ENCODE assay signal across 8 cellular contexts in the genomic region with DNA sequence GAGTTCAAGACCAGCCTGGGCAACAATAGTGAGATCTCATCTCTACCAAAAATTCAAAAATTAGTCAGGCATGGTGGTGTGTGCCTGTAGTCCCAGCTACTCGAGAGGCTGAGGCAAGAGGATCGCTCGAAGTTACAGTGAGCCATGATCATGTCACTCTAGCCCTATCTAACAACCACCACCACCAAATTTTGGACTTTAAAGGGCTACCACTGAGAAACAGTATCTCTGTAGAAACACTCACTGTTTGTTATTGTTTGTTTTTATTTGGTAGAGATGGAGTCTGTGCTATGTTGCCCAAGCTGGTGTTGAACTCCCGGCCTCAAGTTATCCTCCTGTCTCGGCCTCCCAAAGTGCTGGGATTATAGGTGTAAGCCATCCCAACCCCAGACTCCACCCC. TPM values are rescaled to one million over a fixed set of nuclear protein-coding genes. Genes with fewer than 3 reads are reported as not detected.
DNase-seq lines count a peak whose midpoint lies in the region; ATAC-seq and TF ChIP-seq lines count a peak whose summit lies in the region.
"Had no signal": no experiment of that assay in that cellular context is flagged by ENCODE, and none has a peak within 500 bp of the region (broad histone marks: within the 10 kb centered on the region; RNA-seq: fewer than 3 reads in every experiment).

No MANE protein-coding gene starts in this region.

- H3K4me1 Mint-ChIP-seq in GM23338 (peaks cover 36% of the 10 kb centered on the region), T-cell (peaks cover 55 to 58% (median 56%) of the 10 kb centered on the region in 3 donors)
- peaks cover 43% of the 10 kb centered on the region for H3K4me1 Mint-ChIP-seq in stimulated activated effector memory CD8-positive, alpha-beta T cell treated with anti-CD3 and anti-CD28 coated beads, Interleukin-12 subunit alpha, Interleukin-12 subunit beta, amount 100 ng/mL, for 72 hours

- H3K4me3 ChIP-seq in GM23338 (no peak overlapping the region), right atrium auricular region (no peak overlapping the region)

- H3K4me3 Mint-ChIP-seq in GM23338 (no peak overlapping the region), T-cell (peak overlapping the region in 1 of 3 donors; percentile 76)
- H3K4me3 Mint-ChIP-seq in stimulated activated effector memory CD8-positive, alpha-beta T cell treated with anti-CD3 and anti-CD28 coated beads, Interleukin-12 subunit alpha, Interleukin-12 subunit beta, amount 100 ng/mL, for 72 hours, result peak overlapping the region; percentile 88

- TF ChIP-seq CTCF in GM23338 (conservative IDR thresholded peaks at IDR 0.05; ENCODE audit: low read depth in 2 of 2), result no peak
- no peak for TF ChIP-seq CTCF in right atrium auricular region (IDR thresholded peaks at IDR 0.05)

- 0 out of 2 replicates have a peak, but pooled peaks cover 5% of the 10 kb centered on the region for H3F3A ChIP-seq in GM23338 (replicated peaks; ENCODE audit: low read depth)

- H3K9me2 ChIP-seq in GM23338 (ENCODE audit: insufficient read depth), result no peaks in the 10 kb centered on the region

- H3K4me2 ChIP-seq in GM23338, result peak overlapping the region; percentile 68; the same call in 1 of the 2 replicates

- H3K9me3 ChIP-seq in right atrium auricular region, result no peaks in the 10 kb centered on the region

- peaks cover 12% of the 10 kb centered on the region for H3K27me3 Mint-ChIP-seq in GM23338 (ENCODE audit: insufficient read depth, low read depth, poor library complexity)
- H3K27me3 Mint-ChIP-seq in T-cell, result no peaks in the 10 kb centered on the region

- no peak overlapping the region for H2AFZ ChIP-seq in GM23338

- no peak overlapping the region for H3K27ac Mint-ChIP-seq in GM23338
- peak overlapping the region; percentile 94 for H3K27ac Mint-ChIP-seq in T-cell
- peak overlapping the region; percentile 96 for H3K27ac Mint-ChIP-seq in stimulated activated effector memory CD8-positive, alpha-beta T cell treated with anti-CD3 and anti-CD28 coated beads, Interleukin-12 subunit alpha, Interleukin-12 subunit beta, amount 100 ng/mL, for 72 hours

- CTCF ChIA-PET in T-cell (lab: Charles Lee), result interaction anchor here (0.6 to 1.8 kb wide), 7 partner anchors 16 to 288 kb away, joined by 3 to 6 read pairs (median 4); no protein-coding TSS in a partner anchor

- ATAC-seq in GM23338 (no peak), T-cell (replicated peaks in 1 of 4) (no peak), GM19023 (IDR thresholded peaks at IDR 0.05; ENCODE audit: unreplicated experiment) (no peak)
- no peak for ATAC-seq in stimulated activated effector memory CD8-positive, alpha-beta T cell treated with anti-CD3 and anti-CD28 coated beads, Interleukin-12 subunit alpha, Interleukin-12 subunit beta, amount 100 ng/mL, for 72 hours

- H3K36me3 ChIP-seq in GM23338 (ENCODE audit: insufficient read depth) (no peaks in the 10 kb centered on the region), right atrium auricular region (no peaks in the 10 kb centered on the region)

- peaks cover 21% of the 10 kb centered on the region for H3K79me2 ChIP-seq in GM23338 (replicated peaks; ENCODE audit: insufficient read depth)

- no peaks in the 10 kb centered on the region for H4K20me1 ChIP-seq in GM23338 (replicated peaks; ENCODE audit: insufficient read depth)

- DNase-seq in GM23338 (ENCODE audit: low spot score), result no peak
- DNase-seq in T-cell, result no peak
- no peak for DNase-seq in right atrium auricular region (ENCODE audit: low spot score)
- DNase-seq in stimulated activated effector memory CD8-positive, alpha-beta T cell treated with anti-CD3 and anti-CD28 coated beads, Interleukin-12 subunit alpha, Interleukin-12 subunit beta, amount 100 ng/mL, for 72 hours (ENCODE audit: low spot score in 2 of 2), result no peak
- no peak for DNase-seq in NCI-H1930 (lab: John Stamatoyannopoulos, UW)
- DNase-seq in SW 1271 (lab: John Stamatoyannopoulos, UW), result no peak
- DNase-seq: NCI-H1092 had no signal

- H3K27me3 ChIP-seq in GM23338 (ENCODE audit: insufficient read depth) (no peaks in the 10 kb centered on the region), right atrium auricular region (no peaks in the 10 kb centered on the region)

- POLR2A ChIA-PET in T-cell (lab: Charles Lee), result interaction anchor here (0.6 to 1.6 kb wide), 11 partner anchors 7 to 494 kb away, joined by 3 to 8 read pairs (median 5); no protein-coding TSS in a partner anchor

- no peaks in the 10 kb centered on the region for H3K9me3 Mint-ChIP-seq in GM23338
- no peaks in the 10 kb centered on the region for H3K9me3 Mint-ChIP-seq in T-cell
- H3K9me3 Mint-ChIP-seq in stimulated activated effector memory CD8-positive, alpha-beta T cell treated with anti-CD3 and anti-CD28 coated beads, Interleukin-12 subunit alpha, Interleukin-12 subunit beta, amount 100 ng/mL, for 72 hours, result no peaks in the 10 kb centered on the region

- H3K27ac ChIP-seq in GM23338 (ENCODE audit: low read depth) (no peak overlapping the region), right atrium auricular region (peak overlapping the region; percentile 65)

- H3K4me1 ChIP-seq in GM23338 (ENCODE audit: insufficient read depth) (peaks cover 18% of the 10 kb centered on the region; the same call in 1 of the 2 replicates), right atrium auricular region (peaks cover 0 to 48% of the 10 kb centered on the region in 2 donors)

- H3K36me3 Mint-ChIP-seq in GM23338 (ENCODE audit: low read depth) (peaks cover 7% of the 10 kb centered on the region; the same call in 2 of the 3 replicates), T-cell (peaks cover 14% of the 10 kb centered on the region)
- H3K36me3 Mint-ChIP-seq in stimulated activated effector memory CD8-positive, alpha-beta T cell treated with anti-CD3 and anti-CD28 coated beads, Interleukin-12 subunit alpha, Interleukin-12 subunit beta, amount 100 ng/mL, for 72 hours, result peaks cover 51% of the 10 kb centered on the region

TF ChIP-seq in GM23338, 12 proteins besides CTCF, POLR2A, EP300 and RAD21 (continues in another document):
- TF ChIP-seq POLR2AphosphoS5 (IDR thresholded peaks at IDR 0.05; ENCODE audit: low read depth) (no peak), EZH2phosphoT487 (IDR thresholded peaks at IDR 0.05; ENCODE audit: unreplicated experiment) (no peak), EZH2 (IDR thresholded peaks at IDR 0.05; ENCODE audit: low read depth, unreplicated experiment) (no peak), CREB1 (CRISPR knock-in tag; IDR thresholded peaks at IDR 0.05; ENCODE audit: low read depth) (no peak), ZNF331 (CRISPR knock-in tag; IDR thresholded peaks at IDR 0.05; ENCODE audit: low read depth) (no peak), ZNF114 (CRISPR knock-in tag; IDR thresholded peaks at IDR 0.05) (no peak), STAT1 (IDR thresholded peaks at IDR 0.05; ENCODE audit: unreplicated experiment) (no peak), NANOG (IDR thresholded peaks at IDR 0.05; ENCODE audit: borderline replicate concordance) (no peak), JUNB (IDR thresholded peaks at IDR 0.05; ENCODE audit: unreplicated experiment) (no peak)
- TF ChIP-seq, protein P1, sequence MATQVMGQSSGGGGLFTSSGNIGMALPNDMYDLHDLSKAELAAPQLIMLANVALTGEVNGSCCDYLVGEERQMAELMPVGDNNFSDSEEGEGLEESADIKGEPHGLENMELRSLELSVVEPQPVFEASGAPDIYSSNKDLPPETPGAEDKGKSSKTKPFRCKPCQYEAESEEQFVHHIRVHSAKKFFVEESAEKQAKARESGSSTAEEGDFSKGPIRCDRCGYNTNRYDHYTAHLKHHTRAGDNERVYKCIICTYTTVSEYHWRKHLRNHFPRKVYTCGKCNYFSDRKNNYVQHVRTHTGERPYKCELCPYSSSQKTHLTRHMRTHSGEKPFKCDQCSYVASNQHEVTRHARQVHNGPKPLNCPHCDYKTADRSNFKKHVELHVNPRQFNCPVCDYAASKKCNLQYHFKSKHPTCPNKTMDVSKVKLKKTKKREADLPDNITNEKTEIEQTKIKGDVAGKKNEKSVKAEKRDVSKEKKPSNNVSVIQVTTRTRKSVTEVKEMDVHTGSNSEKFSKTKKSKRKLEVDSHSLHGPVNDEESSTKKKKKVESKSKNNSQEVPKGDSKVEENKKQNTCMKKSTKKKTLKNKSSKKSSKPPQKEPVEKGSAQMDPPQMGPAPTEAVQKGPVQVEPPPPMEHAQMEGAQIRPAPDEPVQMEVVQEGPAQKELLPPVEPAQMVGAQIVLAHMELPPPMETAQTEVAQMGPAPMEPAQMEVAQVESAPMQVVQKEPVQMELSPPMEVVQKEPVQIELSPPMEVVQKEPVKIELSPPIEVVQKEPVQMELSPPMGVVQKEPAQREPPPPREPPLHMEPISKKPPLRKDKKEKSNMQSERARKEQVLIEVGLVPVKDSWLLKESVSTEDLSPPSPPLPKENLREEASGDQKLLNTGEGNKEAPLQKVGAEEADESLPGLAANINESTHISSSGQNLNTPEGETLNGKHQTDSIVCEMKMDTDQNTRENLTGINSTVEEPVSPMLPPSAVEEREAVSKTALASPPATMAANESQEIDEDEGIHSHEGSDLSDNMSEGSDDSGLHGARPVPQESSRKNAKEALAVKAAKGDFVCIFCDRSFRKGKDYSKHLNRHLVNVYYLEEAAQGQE (IDR thresholded peaks at IDR 0.05; ENCODE audit: unreplicated experiment), result no peak
- TF ChIP-seq, protein P2, sequence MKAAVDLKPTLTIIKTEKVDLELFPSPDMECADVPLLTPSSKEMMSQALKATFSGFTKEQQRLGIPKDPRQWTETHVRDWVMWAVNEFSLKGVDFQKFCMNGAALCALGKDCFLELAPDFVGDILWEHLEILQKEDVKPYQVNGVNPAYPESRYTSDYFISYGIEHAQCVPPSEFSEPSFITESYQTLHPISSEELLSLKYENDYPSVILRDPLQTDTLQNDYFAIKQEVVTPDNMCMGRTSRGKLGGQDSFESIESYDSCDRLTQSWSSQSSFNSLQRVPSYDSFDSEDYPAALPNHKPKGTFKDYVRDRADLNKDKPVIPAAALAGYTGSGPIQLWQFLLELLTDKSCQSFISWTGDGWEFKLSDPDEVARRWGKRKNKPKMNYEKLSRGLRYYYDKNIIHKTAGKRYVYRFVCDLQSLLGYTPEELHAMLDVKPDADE (IDR thresholded peaks at IDR 0.05), result no peak

RNA-seq across cellular contexts. Expression of a gene that starts 1.3 kb away (rescaled TPM):
- total RNA-seq in GM23338 (2014; rRNA removed; shearing (Covaris generic)), result 3.1 and 3.5 TPM in 2 replicates
- polyA plus RNA-seq in GM23338 (2016; fragmentation: Nextera tagmentation; extraction: Ambion mirVana), result 2.2 and 3.3 TPM in 2 replicates
- total RNA-seq in T-cell (100 to 1,000 TPM; 163 to 277 (median 177) TPM), right atrium auricular region (1 to 10 TPM; 8.4 to 9.7 TPM)

RNA-seq across cellular contexts. Expression of a gene that starts 23.6 kb away (rescaled TPM):
- total RNA-seq in GM23338 (2014; rRNA removed; shearing (Covaris generic)), result 11.7 and 13.8 TPM in 2 replicates
- polyA plus RNA-seq in GM23338 (2016; fragmentation: Nextera tagmentation; extraction: Ambion mirVana), result 7.8 and 8.5 TPM in 2 replicates
- total RNA-seq in T-cell (10 to 100 TPM; 50.7 to 66.5 (median 61.9) TPM), right atrium auricular region (10 to 100 TPM in 1 of 2 donors, 1 to 10 TPM in 1; 9.5 to 13.0 TPM)

RNA-seq across cellular contexts. Expression of a gene that starts 44.2 kb away (rescaled TPM):
- 3.7 and 4.0 TPM in 2 replicates for total RNA-seq in GM23338 (2014; rRNA removed; shearing (Covaris generic))
- 1.1 and 2.2 TPM in 2 replicates for polyA plus RNA-seq in GM23338 (2016; fragmentation: Nextera tagmentation; extraction: Ambion mirVana)
- total RNA-seq in T-cell, result 1 to 10 TPM; 3.0 to 4.3 (median 3.4) TPM
- 1 to 10 TPM; 1.1 to 1.2 TPM for total RNA-seq in right atrium auricular region

Comparison
In these comparisons a context has a peak if more than half of its experiments do, and no peak if none do; other contexts are left out.
1. RNA of a gene that starts 1.3 kb away (total RNA-seq): 163 to 277 TPM in T-cell; 8.4 to 9.7 TPM in right atrium auricular region and 3.1 to 3.5 TPM in GM23338; every median in the first group is over 10 times any median in the second.